In the genomic region with DNA sequence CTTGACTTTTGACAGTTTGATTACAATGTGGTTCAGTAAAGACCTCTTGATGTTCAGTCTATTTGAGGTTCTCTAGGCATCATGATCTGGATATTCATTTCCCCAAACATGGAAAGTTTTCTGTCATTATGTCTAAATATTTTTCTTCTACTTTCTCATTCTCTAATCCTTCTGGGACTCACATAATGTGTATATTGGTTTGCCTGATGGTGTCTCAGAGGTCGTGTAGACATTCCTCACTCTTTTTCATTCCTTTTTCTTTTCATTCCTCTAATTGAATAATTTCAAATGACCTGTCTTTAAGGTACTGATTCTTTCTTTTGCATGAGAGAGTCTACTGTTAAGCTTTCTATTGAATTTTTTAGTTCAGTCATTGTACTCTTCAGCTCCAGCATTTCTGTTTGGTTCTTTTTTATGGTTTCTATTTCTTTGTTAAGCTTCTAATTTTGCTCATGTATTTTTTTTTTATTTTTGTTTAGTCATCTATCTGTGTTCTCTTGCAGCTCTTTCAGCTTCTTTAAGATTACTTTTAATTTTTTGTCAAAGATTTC, we compare ENCODE assay signal across 1 cellular context.
A peak's percentile ranks its signal among the peaks of the same experiment; 100 is the strongest.
TF ChIP-seq lines count a peak whose summit lies in the region.

No MANE protein-coding gene starts in this region.

TF ChIP-seq in K562, 482 proteins besides CTCF, POLR2A, EP300 and RAD21 (continued from another document and continues in another):
- TF ChIP-seq MGA (IDR thresholded peaks at IDR 0.05) (no peak), MAFG (tag; conservative IDR thresholded peaks at IDR 0.05) (0 out of 2 replicates have a peak, but pooled peaks have one; percentile 20), ZNF316 (IDR thresholded peaks at IDR 0.05) (0 out of 2 replicates have a peak, but pooled peaks have one; percentile 48), HLTF (IDR thresholded peaks at IDR 0.05) (peak; percentile 98), ZNF121 (CRISPR knock-in tag; conservative IDR thresholded peaks at IDR 0.05) (no peak), ZNF766 (CRISPR knock-in tag; conservative IDR thresholded peaks at IDR 0.05) (0 out of 2 replicates have a peak, but pooled peaks have one; percentile 28), ZNF699 (CRISPR knock-in tag; IDR thresholded peaks at IDR 0.05; ENCODE audit: insufficient replicate concordance) (no peak), CBX3 (IDR thresholded peaks at IDR 0.05; ENCODE audit: borderline replicate concordance in 1 of 2, low read length in 2 of 2) (peak in 1 of 2 experiments; percentile 88; a peak in 2 of 3 replicates), CTBP1 (IDR thresholded peaks at IDR 0.05; ENCODE audit: borderline replicate concordance) (no peak), SMARCA5 (IDR thresholded peaks at IDR 0.05) (no peak), MYBL2 (IDR thresholded peaks at IDR 0.05; ENCODE audit: low read depth) (no peak), MYBL2 (CRISPR knock-in tag; IDR thresholded peaks at IDR 0.05; ENCODE audit: borderline replicate concordance) (no peak), EHMT2 (IDR thresholded peaks at IDR 0.05) (peak; percentile 73), RCOR1 (IDR thresholded peaks at IDR 0.05; ENCODE audit: borderline replicate concordance in 1 of 2, low read depth in 2 of 2, low read length in 2 of 2) (no peak), ZNF318 (IDR thresholded peaks at IDR 0.05; ENCODE audit: borderline replicate concordance in 1 of 2, low read depth in 1 of 2) (0 out of 4 replicates have a peak, but pooled peaks of 1 of the 2 experiments have one; percentile 25), CCAR2 (IDR thresholded peaks at IDR 0.05; ENCODE audit: low read depth, low read length) (no peak)
- TF ChIP-seq, protein P1, sequence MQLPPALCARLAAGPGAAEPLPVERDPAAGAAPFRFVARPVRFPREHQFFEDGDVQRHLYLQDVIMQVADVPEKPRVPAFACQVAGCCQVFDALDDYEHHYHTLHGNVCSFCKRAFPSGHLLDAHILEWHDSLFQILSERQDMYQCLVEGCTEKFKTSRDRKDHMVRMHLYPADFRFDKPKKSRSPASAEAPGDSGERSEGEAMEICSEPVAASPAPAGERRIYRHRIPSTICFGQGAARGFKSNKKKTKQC (CRISPR knock-in tag; IDR thresholded peaks at IDR 0.05), result no peak
- TF ChIP-seq, protein P2, sequence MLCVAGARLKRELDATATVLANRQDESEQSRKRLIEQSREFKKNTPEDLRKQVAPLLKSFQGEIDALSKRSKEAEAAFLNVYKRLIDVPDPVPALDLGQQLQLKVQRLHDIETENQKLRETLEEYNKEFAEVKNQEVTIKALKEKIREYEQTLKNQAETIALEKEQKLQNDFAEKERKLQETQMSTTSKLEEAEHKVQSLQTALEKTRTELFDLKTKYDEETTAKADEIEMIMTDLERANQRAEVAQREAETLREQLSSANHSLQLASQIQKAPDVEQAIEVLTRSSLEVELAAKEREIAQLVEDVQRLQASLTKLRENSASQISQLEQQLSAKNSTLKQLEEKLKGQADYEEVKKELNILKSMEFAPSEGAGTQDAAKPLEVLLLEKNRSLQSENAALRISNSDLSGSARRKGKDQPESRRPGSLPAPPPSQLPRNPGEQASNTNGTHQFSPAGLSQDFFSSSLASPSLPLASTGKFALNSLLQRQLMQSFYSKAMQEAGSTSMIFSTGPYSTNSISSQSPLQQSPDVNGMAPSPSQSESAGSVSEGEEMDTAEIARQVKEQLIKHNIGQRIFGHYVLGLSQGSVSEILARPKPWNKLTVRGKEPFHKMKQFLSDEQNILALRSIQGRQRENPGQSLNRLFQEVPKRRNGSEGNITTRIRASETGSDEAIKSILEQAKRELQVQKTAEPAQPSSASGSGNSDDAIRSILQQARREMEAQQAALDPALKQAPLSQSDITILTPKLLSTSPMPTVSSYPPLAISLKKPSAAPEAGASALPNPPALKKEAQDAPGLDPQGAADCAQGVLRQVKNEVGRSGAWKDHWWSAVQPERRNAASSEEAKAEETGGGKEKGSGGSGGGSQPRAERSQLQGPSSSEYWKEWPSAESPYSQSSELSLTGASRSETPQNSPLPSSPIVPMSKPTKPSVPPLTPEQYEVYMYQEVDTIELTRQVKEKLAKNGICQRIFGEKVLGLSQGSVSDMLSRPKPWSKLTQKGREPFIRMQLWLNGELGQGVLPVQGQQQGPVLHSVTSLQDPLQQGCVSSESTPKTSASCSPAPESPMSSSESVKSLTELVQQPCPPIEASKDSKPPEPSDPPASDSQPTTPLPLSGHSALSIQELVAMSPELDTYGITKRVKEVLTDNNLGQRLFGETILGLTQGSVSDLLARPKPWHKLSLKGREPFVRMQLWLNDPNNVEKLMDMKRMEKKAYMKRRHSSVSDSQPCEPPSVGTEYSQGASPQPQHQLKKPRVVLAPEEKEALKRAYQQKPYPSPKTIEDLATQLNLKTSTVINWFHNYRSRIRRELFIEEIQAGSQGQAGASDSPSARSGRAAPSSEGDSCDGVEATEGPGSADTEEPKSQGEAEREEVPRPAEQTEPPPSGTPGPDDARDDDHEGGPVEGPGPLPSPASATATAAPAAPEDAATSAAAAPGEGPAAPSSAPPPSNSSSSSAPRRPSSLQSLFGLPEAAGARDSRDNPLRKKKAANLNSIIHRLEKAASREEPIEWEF (CRISPR knock-in tag; IDR thresholded peaks at IDR 0.05), result no peak
